Comparison of ENCODE assay signal across 8 cellular contexts in genomic region chr11:65444314-65445051, GRCh38. TPM values are rescaled to one million over a fixed set of nuclear protein-coding genes. Genes with fewer than 3 reads are reported as not detected.
A peak's percentile ranks its signal among the peaks of the same experiment; 100 is the strongest.
DNase-seq lines count a peak whose midpoint lies in the region; ATAC-seq and TF ChIP-seq lines count a peak whose summit lies in the region.

No MANE protein-coding gene starts in this region.

- no peaks in the 10 kb centered on the region for H3K9me3 ChIP-seq in CD8-positive, alpha-beta T cell (ENCODE audit: low read length)
- no peaks in the 10 kb centered on the region for H3K9me3 ChIP-seq in Peyer's patch
- H3K9me3 ChIP-seq in neuronal stem cell (replicated peaks in 1 of 2; ENCODE audit: control insufficient read depth in 2 of 2, insufficient read depth in 1 of 2, low read depth in 1 of 2, low read length in 2 of 2): peaks cover 0 to 2% of the 10 kb centered on the region in 2 donors

- H3K4ac ChIP-seq in neuronal stem cell (ENCODE audit: low read length): no peak overlapping the region

- H2BK5ac ChIP-seq in neuronal stem cell (ENCODE audit: low read length): peak overlapping the region; percentile 48

- peaks cover 38% of the 10 kb centered on the region for H3K36me3 Mint-ChIP-seq in CD8-positive, alpha-beta T cell

- H3K9ac ChIP-seq in neuronal stem cell (ENCODE audit: low read depth, low read length, poor library complexity): no peak overlapping the region

- no peak overlapping the region for H3K4me3 Mint-ChIP-seq in CD8-positive, alpha-beta T cell

- POLR2A ChIA-PET in CD8-positive, alpha-beta T cell (lab: Charles Lee): interaction anchor here (1.4 to 8.5 kb wide), 2 partner anchors 9 to 53 kb away, joined by 3 to 55 read pairs; partner anchors contain the start of gene MALAT1

- no peak overlapping the region for H2BK15ac ChIP-seq in neuronal stem cell (ENCODE audit: low read length)

- peak overlapping the region; percentile 60 for H3K27ac Mint-ChIP-seq in CD8-positive, alpha-beta T cell

- no peaks in the 10 kb centered on the region for H3K27me3 Mint-ChIP-seq in CD8-positive, alpha-beta T cell (ENCODE audit: low read depth)

- H2AFZ ChIP-seq in neuronal stem cell (ENCODE audit: low read length): no peak overlapping the region

- no peak for DNase-seq in CD8-positive, alpha-beta T cell
- DNase-seq in Peyer's patch (peak in 2 of 3 donors; percentile 17 to 51), coronary artery (ENCODE audit: low spot score) (peak; percentile 79), neuronal stem cell (ENCODE audit: low spot score) (no peak), NCI-H1048 (lab: John Stamatoyannopoulos, UW) (no peak), DMS153 treated with DMSO at 0.1 percent for 48 hours (lab: John Stamatoyannopoulos, UW; ENCODE audit: unreplicated experiment) (no peak), NCI-H510A (lab: John Stamatoyannopoulos, UW) (no peak)

- no peak overlapping the region for H4K8ac ChIP-seq in neuronal stem cell (ENCODE audit: low read depth, low read length)

- H3K79me1 ChIP-seq in neuronal stem cell (ENCODE audit: low read depth, low read length): peaks cover 4% of the 10 kb centered on the region

- no peak overlapping the region for H3K18ac ChIP-seq in neuronal stem cell (ENCODE audit: low read length)

- no peak overlapping the region for H3K4me2 ChIP-seq in neuronal stem cell (ENCODE audit: insufficient read depth, low read length, poor library complexity, severe bottlenecking)

- H3K9me3 Mint-ChIP-seq in CD8-positive, alpha-beta T cell: no peaks in the 10 kb centered on the region

- H4K91ac ChIP-seq in neuronal stem cell (ENCODE audit: low read depth, low read length, poor library complexity): no peak overlapping the region

- no peak for TF ChIP-seq CTCF in CD8-positive, alpha-beta T cell (IDR thresholded peaks at IDR 0.05)
- TF ChIP-seq CTCF in Peyer's patch (IDR thresholded peaks at IDR 0.05) (no peak), coronary artery (IDR thresholded peaks at IDR 0.05) (no peak)

- H3K27ac ChIP-seq in CD8-positive, alpha-beta T cell (ENCODE audit: low read depth, low read length): no peak overlapping the region
- peak overlapping the region in 3 of 4 donors; percentile 55 to 64 (median 59) for H3K27ac ChIP-seq in Peyer's patch
- peak overlapping the region; percentile 55 to 82 for H3K27ac ChIP-seq in coronary artery
- H3K27ac ChIP-seq in neuronal stem cell (replicated peaks; ENCODE audit: low read length): no peak overlapping the region

- H3K23ac ChIP-seq in neuronal stem cell (ENCODE audit: low read depth, low read length, poor library complexity): no peak overlapping the region

- H3K4me3 ChIP-seq in CD8-positive, alpha-beta T cell (ENCODE audit: low read depth, low read length): no peak overlapping the region
- H3K4me3 ChIP-seq in Peyer's patch (no peak overlapping the region), coronary artery (no peak overlapping the region), neuronal stem cell (ENCODE audit: low read length in 2 of 2) (no peak overlapping the region)

- TF ChIP-seq POLR2A in Peyer's patch (IDR thresholded peaks at IDR 0.05): no peak

- no peak overlapping the region for H2BK120ac ChIP-seq in neuronal stem cell (ENCODE audit: low read depth, low read length)

- ATAC-seq in CD8-positive, alpha-beta T cell: no peak
- no peak for ATAC-seq in HG03108 (IDR thresholded peaks at IDR 0.05; ENCODE audit: unreplicated experiment)

- WGBS in neuronal stem cell (ENCODE audit: extremely low coverage in 2 of 2, insufficient read length in 2 of 2, insufficient replicate concordance in 1 of 2), 2 donors: no CpG with 5 or more reads among the region's 14 CpGs

- peaks cover 39% of the 10 kb centered on the region for H3K4me1 Mint-ChIP-seq in CD8-positive, alpha-beta T cell (ENCODE audit: low read depth)

- no peaks in the 10 kb centered on the region for H3K27me3 ChIP-seq in CD8-positive, alpha-beta T cell (ENCODE audit: insufficient read depth, low read length)
- H3K27me3 ChIP-seq in Peyer's patch: no peaks in the 10 kb centered on the region
- no peaks in the 10 kb centered on the region for H3K27me3 ChIP-seq in neuronal stem cell (ENCODE audit: control insufficient read depth in 3 of 3, insufficient read depth in 3 of 3, low read depth in 1 of 3, low read length in 3 of 3)

- CTCF ChIA-PET in CD8-positive, alpha-beta T cell (lab: Charles Lee): interaction anchor here (0.6 to 5.0 kb wide), 2 partner anchors 28 to 58 kb away, joined by 3 to 20 read pairs; no protein-coding TSS in a partner anchor

- peaks cover 10% of the 10 kb centered on the region for H3K4me1 ChIP-seq in CD8-positive, alpha-beta T cell (ENCODE audit: insufficient read depth, low read length)
- H3K4me1 ChIP-seq in Peyer's patch: peaks cover 0 to 25% (median 10%) of the 10 kb centered on the region in 4 donors
- H3K4me1 ChIP-seq in neuronal stem cell (ENCODE audit: control insufficient read depth in 2 of 2, insufficient read depth in 1 of 2, low read depth in 1 of 2, low read length in 2 of 2): peaks cover 0 to 5% of the 10 kb centered on the region in 2 donors

- peaks cover 16% of the 10 kb centered on the region for H3K36me3 ChIP-seq in CD8-positive, alpha-beta T cell (ENCODE audit: insufficient read depth, low read length)
- H3K36me3 ChIP-seq in Peyer's patch (peaks cover 0 to 37% (median 0%) of the 10 kb centered on the region in 3 donors), neuronal stem cell (replicated peaks in 1 of 2; ENCODE audit: control insufficient read depth in 2 of 2, insufficient read depth in 2 of 2, low read length in 2 of 2) (peaks cover 0 to 74% of the 10 kb centered on the region in 2 donors)

- no peak overlapping the region for H3K14ac ChIP-seq in neuronal stem cell (ENCODE audit: low read length)

- H2BK12ac ChIP-seq in neuronal stem cell (ENCODE audit: low read length): no peak overlapping the region

- no peak overlapping the region for H2AK5ac ChIP-seq in neuronal stem cell (ENCODE audit: low read depth, low read length)

- intact Hi-C loops in CD8-positive, alpha-beta T cell (cut with DNase I, micrococcal nuclease): no loop called here

RNA-seq across cellular contexts. Expression of gene NEAT1, which starts 21.9 kb away (rescaled TPM):
- total RNA-seq in CD8-positive, alpha-beta T cell: 100 to 1,000 TPM; 198 to 201 TPM
- total RNA-seq in Peyer's patch: 1,000 to 10,000 TPM in 2 of 4 donors, 100 to 1,000 TPM in 2; 705 to 1,411 (median 1,064) TPM
- polyA plus RNA-seq in neuronal stem cell (2013, experiment 1 of 2): 2.0 TPM
- polyA plus RNA-seq in neuronal stem cell (2013, experiment 2 of 2): 2.5 TPM

RNA-seq across cellular contexts. Expression of gene MALAT1, which starts 54.4 kb away (rescaled TPM):
- total RNA-seq in CD8-positive, alpha-beta T cell: over 10,000 TPM; 25,886 to 26,729 TPM
- over 10,000 TPM; 10,683 to 28,425 (median 19,356) TPM for total RNA-seq in Peyer's patch
- 502 TPM for polyA plus RNA-seq in neuronal stem cell (2013, experiment 1 of 2)
- polyA plus RNA-seq in neuronal stem cell (2013, experiment 2 of 2): 539 TPM

RNA-seq across cellular contexts. Expression of gene FRMD8, which starts 58.0 kb away (rescaled TPM):
- total RNA-seq in CD8-positive, alpha-beta T cell: 10 to 100 TPM; 18.4 to 20.8 TPM
- total RNA-seq in Peyer's patch: 100 to 1,000 TPM in 2 of 4 donors, 10 to 100 TPM in 2; 51.2 to 115 (median 102) TPM
- 5.9 TPM for polyA plus RNA-seq in neuronal stem cell (2013, experiment 1 of 2)
- 6.1 TPM for polyA plus RNA-seq in neuronal stem cell (2013, experiment 2 of 2)

Comparison
In these comparisons a context has a peak if more than half of its experiments do, and no peak if none do; other contexts are left out.
1. DNase-seq: peak in Peyer's patch (2 of 3) and coronary artery (single experiment); none in CD8-positive, alpha-beta T cell (0 of 7), neuronal stem cell (single experiment), NCI-H1048 (single experiment), DMS153 treated with DMSO at 0.1 percent for 48 hours (single experiment) and NCI-H510A (single experiment).
2. H3K27ac ChIP-seq: peak in Peyer's patch (3 of 4) and coronary artery (2 of 2); none in CD8-positive, alpha-beta T cell (single experiment) and neuronal stem cell (single experiment).